In the genomic region with DNA sequence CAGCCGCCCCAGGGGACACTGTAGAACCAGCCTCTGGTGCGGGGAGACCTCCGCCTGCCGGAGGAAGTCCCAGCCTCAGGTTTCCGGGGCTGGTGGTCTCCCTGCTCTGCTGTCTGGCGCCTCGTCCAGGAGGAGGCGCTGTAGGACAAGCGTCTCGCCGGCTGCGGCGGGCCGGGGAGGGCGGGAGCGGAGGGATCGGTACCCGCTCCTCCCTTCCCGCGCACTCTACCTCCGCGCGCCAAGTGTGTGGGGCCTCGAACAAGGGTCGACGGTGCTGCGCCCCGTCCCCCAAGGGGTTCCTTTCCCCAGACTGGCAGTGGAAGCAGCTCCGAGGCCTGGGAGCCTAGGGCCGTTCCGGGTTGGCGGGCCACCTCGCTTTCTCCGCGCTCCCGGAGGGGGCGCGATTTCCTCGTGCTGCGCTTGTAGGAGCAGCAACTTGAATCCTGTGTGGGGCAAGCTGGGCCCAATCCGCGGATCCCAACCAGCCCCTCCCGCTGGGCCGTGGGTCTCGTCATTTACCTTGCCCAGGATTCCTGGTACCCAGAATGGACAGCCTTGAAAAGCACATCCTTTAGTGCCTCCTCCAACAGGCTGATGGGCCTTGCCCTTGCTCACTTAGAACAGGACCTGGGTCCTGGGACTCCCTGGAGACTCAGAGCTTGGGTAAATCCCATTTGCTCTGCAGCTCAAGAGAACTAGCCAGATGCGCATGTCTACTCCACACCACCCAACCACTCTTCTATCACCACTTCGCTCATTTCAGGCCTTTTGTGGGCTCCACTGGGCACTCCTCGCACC, we compare ENCODE assay signal across 8 cellular contexts. TPM values are rescaled to one million over a fixed set of nuclear protein-coding genes. Genes with fewer than 3 reads are reported as not detected.
DNase-seq lines count a peak whose midpoint lies in the region; FAIRE-seq and TF ChIP-seq lines count a peak whose summit lies in the region.

No MANE protein-coding gene starts in this region.

- H3K9me3 ChIP-seq in MM.1S (replicated peaks; ENCODE audit: insufficient read depth, low read length), result no peaks in the 10 kb centered on the region

- peak overlapping the region; percentile 88 for H2AFZ ChIP-seq in MM.1S (ENCODE audit: low read length)

- FAIRE-seq in bronchial epithelial cell (lab: Jason Lieb, UNC), result no peak

- H4K20me1 ChIP-seq in MM.1S (ENCODE audit: insufficient read depth, low read length), result no peaks in the 10 kb centered on the region

- H3K27me3 ChIP-seq in MM.1S (replicated peaks; ENCODE audit: insufficient read depth, low read length) (0 out of 2 replicates have a peak, but pooled peaks cover 3% of the 10 kb centered on the region), bronchial epithelial cell (ENCODE audit: control insufficient read depth, insufficient read depth, low read length) (peaks cover 53% of the 10 kb centered on the region)

- DNase-seq in NCI-H1417 (lab: John Stamatoyannopoulos, UW) (peak; percentile 77 to 88 (median 84)), NCI-H1417 treated with DMSO at 0.1 percent for 48 hours (lab: John Stamatoyannopoulos, UW) (no peak), HCEC 1CT (peak; percentile 65), MM.1S (peak; percentile 74), UCSD-AML1 (lab: John Stamatoyannopoulos, UW; ENCODE audit: unreplicated experiment) (peak; percentile 87), bronchial epithelial cell (ENCODE audit: low read depth) (peak; percentile 25), islet precursor cell (peak; percentile 89)
- DNase-seq in stimulated activated CD4-positive, alpha-beta T cell treated with anti-CD3 and anti-CD28 coated beads, Interleukin-12 subunit alpha, Interleukin-12 subunit beta, amount 100 ng/mL, for 48 hours (ENCODE audit: low read depth in 2 of 3, low spot score in 1 of 3), result peak; percentile 44 to 58 (median 52)

- peaks cover 13% of the 10 kb centered on the region for H3K4me1 ChIP-seq in MM.1S (ENCODE audit: low read length)

- no peaks in the 10 kb centered on the region for H3K36me3 ChIP-seq in MM.1S (replicated peaks; ENCODE audit: insufficient read depth, low read length)
- no peaks in the 10 kb centered on the region for H3K36me3 ChIP-seq in bronchial epithelial cell (ENCODE audit: control insufficient read depth, insufficient read depth, low read length)

- peak; percentile 82 for TF ChIP-seq CTCF in MM.1S (IDR thresholded peaks at IDR 0.05; ENCODE audit: low read length)
- peak; percentile 91 for TF ChIP-seq CTCF in bronchial epithelial cell (IDR thresholded peaks at IDR 0.05; ENCODE audit: insufficient read depth, low read length, severe bottlenecking)

- H3K79me2 ChIP-seq in MM.1S (ENCODE audit: low read length), result no peaks in the 10 kb centered on the region

- H3K9me2 ChIP-seq in MM.1S (replicated peaks; ENCODE audit: insufficient read depth, low read length), result no peaks in the 10 kb centered on the region

- H3K4me3 ChIP-seq in MM.1S (ENCODE audit: low read length), result peak overlapping the region; percentile 74
- H3K4me3 ChIP-seq in bronchial epithelial cell (ENCODE audit: low read depth, low read length), result peak overlapping the region; percentile 46

- H3K27ac ChIP-seq in MM.1S (ENCODE audit: low read length), result no peak overlapping the region

- peak overlapping the region; percentile 57 for H3K4me2 ChIP-seq in MM.1S (ENCODE audit: low read depth, low read length)

- no peaks in the 10 kb centered on the region for H3F3A ChIP-seq in MM.1S (ENCODE audit: insufficient read depth, low read length)

- peak overlapping the region; percentile 52; the same call in 1 of the 2 replicates for H3K9ac ChIP-seq in MM.1S (ENCODE audit: low read length)

RNA-seq across cellular contexts. Expression of a gene that starts 10.6 kb away (rescaled TPM):
- not detected in 2 replicates for total RNA-seq in bronchial epithelial cell

RNA-seq across cellular contexts. Expression of a gene that starts 11.2 kb away (rescaled TPM):
- not detected in 2 replicates for total RNA-seq in bronchial epithelial cell

RNA-seq across cellular contexts. Expression of a gene that starts 16.4 kb away (rescaled TPM):
- not detected in 2 replicates for total RNA-seq in bronchial epithelial cell

RNA-seq across cellular contexts. Expression of a gene that starts 18.2 kb away (rescaled TPM):
- total RNA-seq in bronchial epithelial cell, result not detected in 2 replicates

RNA-seq across cellular contexts. Expression of a gene that starts 24.1 kb away (rescaled TPM):
- total RNA-seq in bronchial epithelial cell, result not detected in 2 replicates
